ENCODE assay signal across 11 cellular contexts in genomic region chr9:22237497-22238363, GRCh38.
DNase-seq lines count a peak whose midpoint lies in the region; TF ChIP-seq lines count a peak whose summit lies in the region.
"Had no signal": no experiment of that assay in that cellular context is flagged by ENCODE, and none has a peak within 500 bp of the region (broad histone marks: within the 10 kb centered on the region; RNA-seq: fewer than 3 reads in every experiment).

No MANE protein-coding gene starts in this region.

- H3K27ac ChIP-seq in endodermal cell (ENCODE audit: low read depth, low read length): no peak overlapping the region
- peak overlapping the region; percentile 75 for H3K27ac ChIP-seq in osteoblast (ENCODE audit: low read depth, low read length)
- H3K27ac ChIP-seq in effector memory CD4-positive, alpha-beta T cell (ENCODE audit: insufficient read depth, low read length, poor library complexity, severe bottlenecking): no peak overlapping the region
- H3K27ac ChIP-seq: tibial nerve had no signal

- H3K27me3 Mint-ChIP-seq in endodermal cell (ENCODE audit: insufficient read depth): peaks cover 6% of the 10 kb centered on the region

- H3K4me2 ChIP-seq in osteoblast (ENCODE audit: insufficient read depth, low read length): peak overlapping the region; percentile 62

- no peaks in the 10 kb centered on the region for H3K36me3 ChIP-seq in endodermal cell (ENCODE audit: control insufficient read depth, insufficient read depth, low read length)
- no peaks in the 10 kb centered on the region for H3K36me3 ChIP-seq in osteoblast (ENCODE audit: insufficient read depth, low read length)
- no peaks in the 10 kb centered on the region for H3K36me3 ChIP-seq in effector memory CD4-positive, alpha-beta T cell (ENCODE audit: control insufficient read depth, insufficient read depth, low read length)
- H3K36me3 ChIP-seq: tibial nerve had no signal

- peak overlapping the region; percentile 82 for H3K27ac Mint-ChIP-seq in endodermal cell

- no peaks in the 10 kb centered on the region for H3K27me3 ChIP-seq in endodermal cell (ENCODE audit: control insufficient read depth, insufficient read depth, low read length, poor library complexity, severe bottlenecking)
- H3K27me3 ChIP-seq in osteoblast (ENCODE audit: insufficient read depth, low read length): peaks cover 10% of the 10 kb centered on the region
- H3K27me3 ChIP-seq in effector memory CD4-positive, alpha-beta T cell (replicated peaks; ENCODE audit: control insufficient read depth, insufficient read depth, low read length, poor library complexity, severe bottlenecking): no peaks in the 10 kb centered on the region
- H3K27me3 ChIP-seq: tibial nerve had no signal

- peaks cover 14% of the 10 kb centered on the region for H3K9me3 Mint-ChIP-seq in endodermal cell

- H3K4me3 ChIP-seq in endodermal cell (ENCODE audit: low read length) (peak overlapping the region; percentile 67), osteoblast (ENCODE audit: insufficient read depth, low read length) (no peak overlapping the region)
- H3K4me3 ChIP-seq in effector memory CD4-positive, alpha-beta T cell (ENCODE audit: insufficient read depth, low read depth, low read length, poor library complexity, severe bottlenecking): no peak overlapping the region
- H3K4me3 ChIP-seq: lung, tibial nerve had no signal

- intact Hi-C loops in posterior cingulate gyrus (cut with DNase I): loop anchor here (5.0 kb wide), 2 partner anchors 210 to 425 kb away; partner anchors contain the start of gene DMRTA1

- WGBS in endodermal cell (ENCODE audit: insufficient coverage in 1 of 2, insufficient read length in 1 of 2), 2 experiments: 60 to 69% methylated on average over 2 to 3 of the region's 3 CpGs

- DNase-seq in EH (ENCODE audit: low read depth): peak; percentile 84
- peak; percentile 38 for DNase-seq in NCI-H460 (ENCODE audit: extremely low read depth, low read depth)
- DNase-seq in endodermal cell: no peak
- peak; percentile 73 for DNase-seq in osteoblast (ENCODE audit: insufficient read length, low spot score, missing footprints)
- no peak for DNase-seq in RPMI8226
- DNase-seq in posterior cingulate gyrus: no peak
- DNase-seq in AML-193 (lab: John Stamatoyannopoulos, UW): no peak
- DNase-seq in effector memory CD4-positive, alpha-beta T cell: no peak
- DNase-seq: MV-4-11 had no signal

- peaks cover 50% of the 10 kb centered on the region for H3K4me1 Mint-ChIP-seq in endodermal cell

- H3K4me1 ChIP-seq in endodermal cell (ENCODE audit: control insufficient read depth, insufficient read depth, low read length) (peaks cover 9% of the 10 kb centered on the region), osteoblast (ENCODE audit: insufficient read depth, low read length) (peaks cover 21% of the 10 kb centered on the region)
- H3K4me1 ChIP-seq in effector memory CD4-positive, alpha-beta T cell (ENCODE audit: control insufficient read depth, insufficient read depth, low read length, poor library complexity, severe bottlenecking): no peaks in the 10 kb centered on the region

- no peaks in the 10 kb centered on the region for H3K79me2 ChIP-seq in osteoblast (ENCODE audit: insufficient read depth, low read length)

- no peaks in the 10 kb centered on the region for H4K20me1 ChIP-seq in osteoblast (ENCODE audit: insufficient read depth, low read length)

- peaks cover 13% of the 10 kb centered on the region for H3K9me3 ChIP-seq in endodermal cell (ENCODE audit: control insufficient read depth, low read length)
- H3K9me3 ChIP-seq in osteoblast (ENCODE audit: low read depth, low read length): no peaks in the 10 kb centered on the region
- no peaks in the 10 kb centered on the region for H3K9me3 ChIP-seq in effector memory CD4-positive, alpha-beta T cell (ENCODE audit: control insufficient read depth, low read length)
- H3K9me3 ChIP-seq: tibial nerve had no signal

- H2AFZ ChIP-seq in osteoblast (ENCODE audit: low read length): no peak overlapping the region

- TF ChIP-seq CTCF in endodermal cell (conservative IDR thresholded peaks at IDR 0.05) (no peak), osteoblast (IDR thresholded peaks at IDR 0.05; ENCODE audit: extremely low read depth, low read depth, low read length) (no peak)

- H3K4me3 Mint-ChIP-seq in endodermal cell: peak overlapping the region; percentile 12

- no peaks in the 10 kb centered on the region for H3K36me3 Mint-ChIP-seq in endodermal cell (ENCODE audit: low read depth)

- peak overlapping the region; percentile 61 for H3K9ac ChIP-seq in endodermal cell (ENCODE audit: extremely low read depth, low read length, poor library complexity, severe bottlenecking)

Comparison
In these comparisons a context has a peak if more than half of its experiments do, and no peak if none do; other contexts are left out.
1. DNase-seq: peak in EH (single experiment), NCI-H460 (single experiment) and osteoblast (single experiment); none in endodermal cell (single experiment), RPMI8226 (single experiment), posterior cingulate gyrus (0 of 10), AML-193 (0 of 2) and effector memory CD4-positive, alpha-beta T cell (0 of 3).